In genomic region chr5:43643750-43644149, GRCh38 we compare ENCODE assay signal across 17 cellular contexts.
"Had no signal": no experiment of that assay in that cellular context is flagged by ENCODE, and none has a peak within 500 bp of the region (broad histone marks: within the 10 kb centered on the region; RNA-seq: fewer than 3 reads in every experiment).

No MANE protein-coding gene starts in this region.

- DNase-seq: activated CD4-positive, alpha-beta memory T cell treated with anti-CD3 and anti-CD28 coated beads for 36 hours; activated CD4-positive, alpha-beta T cell treated with anti-CD3 and anti-CD28 coated beads for 4 hours; activated gamma-delta T cell treated with Interleukin-2 at 50 U/mL for 16 hours; activated T-cell treated with anti-CD3 and anti-CD28 coated beads for 4 hours; colonic mucosa; endodermal cell; foreskin fibroblast; kidney; left lung; stimulated activated naive CD4-positive, alpha-beta T cell; thyroid gland had no signal

- H3K4me1 ChIP-seq: colonic mucosa had no signal

- H3K9me3 Mint-ChIP-seq: activated CD4-positive, alpha-beta memory T cell treated with anti-CD3 and anti-CD28 coated beads for 36 hours; activated naive CD4-positive, alpha-beta T cell treated with anti-CD3 and anti-CD28 coated beads, Interleukin-2, amount 50 U/mL, for 72 hours; activated T-helper 1 cell treated with anti-CD3 and anti-CD28 coated beads, Interleukin-12 subunit alpha, Interleukin-12 subunit beta, Interleukin-2, Interleukin-4 antibody, amounts not matched to agents 30 ng/mL and 10 ng/mL and 1 ng/mL, durations not matched to agents 14 hours and 24 hours and 36 hours; endodermal cell; mesothelial cell of epicardium; natural killer cell treated with Interleukin-12 subunit alpha and Interleukin-12 subunit beta and Interleukin-15 and Interleukin-18, amount 100 ng/mL, for 72 hours had no signal

- H3K9me3 ChIP-seq: colonic mucosa, left lung, thyroid gland had no signal

- ATAC-seq: activated naive CD4-positive, alpha-beta T cell treated with anti-CD3 and anti-CD28 coated beads, Interleukin-2, amount 50 U/mL, for 72 hours; left lung; natural killer cell treated with Interleukin-12 subunit alpha and Interleukin-12 subunit beta and Interleukin-15 and Interleukin-18, amount 100 ng/mL, for 72 hours had no signal

- H3K4me3 Mint-ChIP-seq: activated CD4-positive, alpha-beta memory T cell treated with anti-CD3 and anti-CD28 coated beads for 36 hours; activated T-helper 1 cell treated with anti-CD3 and anti-CD28 coated beads, Interleukin-12 subunit alpha, Interleukin-12 subunit beta, Interleukin-2, Interleukin-4 antibody, amounts not matched to agents 30 ng/mL and 10 ng/mL and 1 ng/mL, durations not matched to agents 14 hours and 24 hours and 36 hours; endodermal cell; mesothelial cell of epicardium; natural killer cell treated with Interleukin-12 subunit alpha and Interleukin-12 subunit beta and Interleukin-15 and Interleukin-18, amount 100 ng/mL, for 72 hours had no signal

- H3K27me3 ChIP-seq: cardiac muscle cell, colonic mucosa, left lung, thyroid gland had no signal

- H3K27ac ChIP-seq: cardiac muscle cell, colonic mucosa, epithelial cell of prostate, left lung, thyroid gland had no signal

- H3K4me3 ChIP-seq: cardiac muscle cell, colonic mucosa, left lung, thyroid gland had no signal

- H3K36me3 Mint-ChIP-seq: activated naive CD4-positive, alpha-beta T cell treated with anti-CD3 and anti-CD28 coated beads, Interleukin-2, amount 50 U/mL, for 72 hours; natural killer cell treated with Interleukin-12 subunit alpha and Interleukin-12 subunit beta and Interleukin-15 and Interleukin-18, amount 100 ng/mL, for 72 hours had no signal

- H3K27ac Mint-ChIP-seq: activated CD4-positive, alpha-beta memory T cell treated with anti-CD3 and anti-CD28 coated beads for 36 hours; activated naive CD4-positive, alpha-beta T cell treated with anti-CD3 and anti-CD28 coated beads, Interleukin-2, amount 50 U/mL, for 72 hours; activated T-helper 1 cell treated with anti-CD3 and anti-CD28 coated beads, Interleukin-12 subunit alpha, Interleukin-12 subunit beta, Interleukin-2, Interleukin-4 antibody, amounts not matched to agents 30 ng/mL and 10 ng/mL and 1 ng/mL, durations not matched to agents 14 hours and 24 hours and 36 hours; endodermal cell; mesothelial cell of epicardium had no signal

- H3K4me1 Mint-ChIP-seq: endodermal cell had no signal

- H3K36me3 ChIP-seq: colonic mucosa had no signal

- H3K27me3 Mint-ChIP-seq: activated CD4-positive, alpha-beta memory T cell treated with anti-CD3 and anti-CD28 coated beads for 36 hours; natural killer cell treated with Interleukin-12 subunit alpha and Interleukin-12 subunit beta and Interleukin-15 and Interleukin-18, amount 100 ng/mL, for 72 hours had no signal
